Comparison of ENCODE assay signal across 10 cellular contexts in genomic region chr7:37541810-37542443, GRCh38.
DNase-seq lines count a peak whose midpoint lies in the region; ATAC-seq and TF ChIP-seq lines count a peak whose summit lies in the region.
"Had no signal": no experiment of that assay in that cellular context is flagged by ENCODE, and none has a peak within 500 bp of the region (broad histone marks: within the 10 kb centered on the region; RNA-seq: fewer than 3 reads in every experiment).

No MANE protein-coding gene starts in this region.

- intact Hi-C loops in CD14-positive monocyte (cut with micrococcal nuclease) = no loop called here

- no peak overlapping the region for H3K4me3 Mint-ChIP-seq in CD14-positive monocyte
- H3K4me3 Mint-ChIP-seq: CD4-positive, alpha-beta memory T cell had no signal

- DNase-seq in T-helper 1 cell = no peak
- no peak for DNase-seq in NCI-H748 (lab: John Stamatoyannopoulos, UW; ENCODE audit: unreplicated experiment)
- DNase-seq in CD14-positive monocyte (ENCODE audit: low spot score) = no peak
- no peak for DNase-seq in NCI-H1417 (lab: John Stamatoyannopoulos, UW)
- DNase-seq: activated CD8-positive, alpha-beta memory T cell treated with anti-CD3 and anti-CD28 coated beads, Interleukin-2, amount 50 U/mL, for 4 hours; CD4-positive, alpha-beta memory T cell; retina had no signal

- H3K4me1 Mint-ChIP-seq in CD14-positive monocyte = no peaks in the 10 kb centered on the region
- H3K4me1 Mint-ChIP-seq: CD4-positive, alpha-beta memory T cell had no signal

- H3K9me3 Mint-ChIP-seq in CD14-positive monocyte = peaks cover 0 to 7% (median 2%) of the 10 kb centered on the region in 7 donors

- no peak for TF ChIP-seq CTCF in CD14-positive monocyte (IDR thresholded peaks at IDR 0.05)

- no peaks in the 10 kb centered on the region for H3K36me3 Mint-ChIP-seq in CD14-positive monocyte
- H3K36me3 Mint-ChIP-seq: CD4-positive, alpha-beta memory T cell had no signal

- no peak overlapping the region for H3K27ac Mint-ChIP-seq in CD14-positive monocyte
- H3K27ac Mint-ChIP-seq: CD4-positive, alpha-beta memory T cell had no signal

- peaks cover 0 to 2% (median 0%) of the 10 kb centered on the region in 3 donors for H3K27me3 Mint-ChIP-seq in CD14-positive monocyte (ENCODE audit: low read depth in 3 of 3)

- ATAC-seq in GM19043 (IDR thresholded peaks at IDR 0.05; ENCODE audit: low read depth, unreplicated experiment) (peak; percentile 90), GM21717 (IDR thresholded peaks at IDR 0.05; ENCODE audit: unreplicated experiment) (peak; percentile 89), HG03103 (IDR thresholded peaks at IDR 0.05; ENCODE audit: low read depth, unreplicated experiment) (peak; percentile 93)
